Comparison of ENCODE assay signal across 1 cellular context in genomic region chr1:54876814-54877213, GRCh38.
TF ChIP-seq lines count a peak whose summit lies in the region.

No MANE protein-coding gene starts in this region.

TF ChIP-seq in HepG2, 621 proteins besides CTCF, POLR2A, EP300 and RAD21:
- no peak for TF ChIP-seq FOXO4 (CRISPR knock-in tag; conservative IDR thresholded peaks at IDR 0.05)
- no peak for TF ChIP-seq MXD1 (CRISPR knock-in tag; IDR thresholded peaks at IDR 0.05)
- TF ChIP-seq RBM22 (optimal IDR thresholded peaks at IDR 0.05; ENCODE audit: low read length) = peak; percentile 54
- TF ChIP-seq ETV6 (CRISPR knock-in tag; conservative IDR thresholded peaks at IDR 0.05) = no peak
- TF ChIP-seq NAIF1 (CRISPR knock-in tag; IDR thresholded peaks at IDR 0.05; ENCODE audit: borderline replicate concordance) = no peak
- TF ChIP-seq ZNF576 (CRISPR knock-in tag; IDR thresholded peaks at IDR 0.05) = no peak
- TF ChIP-seq RBFOX2 (IDR thresholded peaks at IDR 0.05; ENCODE audit: low read depth, low read length) = 0 out of 2 replicates have a peak, but pooled peaks have one; percentile 44
- TF ChIP-seq ZBTB42 (CRISPR knock-in tag; IDR thresholded peaks at IDR 0.05) = no peak
- no peak for TF ChIP-seq RFXANK (CRISPR knock-in tag; IDR thresholded peaks at IDR 0.05)
TF ChIP-seq in HepG2: peak in this region for 2.
